ENCODE assay signal across 8 cellular contexts in the genomic region with DNA sequence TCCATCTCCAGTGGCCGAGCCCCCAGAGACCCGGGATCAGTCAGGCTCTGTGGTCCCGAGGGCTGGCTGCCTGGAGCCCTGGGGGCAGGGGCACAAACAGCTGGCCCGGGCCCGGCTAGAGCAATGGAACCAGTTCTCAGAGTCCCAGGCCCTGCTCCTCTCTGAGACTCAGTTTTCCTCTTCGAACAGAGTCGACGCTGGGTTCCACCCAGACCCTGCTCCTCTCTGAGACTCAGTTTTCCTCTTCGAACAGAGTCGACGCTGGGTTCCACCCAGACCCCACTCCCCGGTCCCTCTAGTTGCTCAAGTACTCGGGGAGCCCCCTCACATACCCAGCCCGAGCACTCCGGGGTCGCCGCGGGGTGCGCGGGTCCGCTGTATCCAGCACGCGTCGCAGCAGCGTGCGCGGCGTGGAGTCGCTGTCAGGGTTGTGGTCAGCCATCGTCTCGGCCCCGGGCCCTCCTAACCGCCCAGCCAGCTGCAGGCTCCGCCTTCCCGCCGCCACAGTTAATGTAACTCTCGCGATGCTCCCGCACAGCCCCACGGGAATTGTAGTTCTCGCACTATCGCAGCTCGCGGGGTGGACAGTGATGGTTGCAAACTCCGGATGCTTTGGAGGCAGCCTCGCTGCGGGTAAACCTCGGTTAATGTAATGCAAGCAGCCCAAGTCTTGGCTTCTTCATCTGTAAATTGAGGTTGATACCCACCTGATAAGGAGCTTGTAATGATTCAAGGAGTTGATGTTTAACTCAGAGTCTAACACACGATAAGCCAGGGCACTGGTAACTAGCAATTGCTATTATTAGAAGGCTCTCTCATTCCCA. TPM values are rescaled to one million over a fixed set of nuclear protein-coding genes. Genes with fewer than 3 reads are reported as not detected.
DNase-seq lines count a peak whose midpoint lies in the region; ATAC-seq, FAIRE-seq and TF ChIP-seq lines count a peak whose summit lies in the region.

No MANE protein-coding gene starts in this region.

- FAIRE-seq in bronchial epithelial cell (lab: Jason Lieb, UNC), result no peak

- no peaks in the 10 kb centered on the region for H3K27me3 ChIP-seq in bronchial epithelial cell (ENCODE audit: control insufficient read depth, insufficient read depth, low read length)

- TF ChIP-seq CTCF in WI38 (IDR thresholded peaks at IDR 0.05; ENCODE audit: low read depth, low read length) (no peak), bronchial epithelial cell (IDR thresholded peaks at IDR 0.05; ENCODE audit: insufficient read depth, low read length, severe bottlenecking) (no peak)

- peak overlapping the region; percentile 73 for H3K4me3 ChIP-seq in WI38 (ENCODE audit: low read depth, low read length)
- H3K4me3 ChIP-seq in bronchial epithelial cell (ENCODE audit: low read depth, low read length), result peak overlapping the region; percentile 60

- peaks cover 18% of the 10 kb centered on the region for H3K36me3 ChIP-seq in bronchial epithelial cell (ENCODE audit: control insufficient read depth, insufficient read depth, low read length)

- peak; percentile 96 for DNase-seq in AG08395 (ENCODE audit: low spot score)
- peak; percentile 77 for DNase-seq in NCI-H2196 (lab: John Stamatoyannopoulos, UW; ENCODE audit: unreplicated experiment)
- peak; percentile 76 for DNase-seq in bronchial epithelial cell (ENCODE audit: low read depth)
- peak; percentile 84 for DNase-seq in iris pigment epithelial cell (ENCODE audit: low read depth)
- peak; percentile 80 to 93 for DNase-seq in stimulated activated CD4-positive, alpha-beta T cell treated with anti-CD3 and anti-CD28 coated beads, Interleukin-12 subunit alpha, Interleukin-12 subunit beta, amount 100 ng/mL, for 24 hours (ENCODE audit: low read depth in 2 of 2)

- ATAC-seq in GM18907 (IDR thresholded peaks at IDR 0.05; ENCODE audit: unreplicated experiment) (peak; percentile 94), HG03135 (IDR thresholded peaks at IDR 0.05; ENCODE audit: unreplicated experiment) (peak; percentile 93)

RNA-seq across cellular contexts. Expression of gene THAP11, which starts 8.5 kb away (rescaled TPM):
- total RNA-seq in bronchial epithelial cell, result 22.1 and 34.2 TPM in 2 replicates

RNA-seq across cellular contexts. Expression of gene NUTF2, which starts 13.1 kb away (rescaled TPM):
- total RNA-seq in bronchial epithelial cell, result 42.6 and 98.6 TPM in 2 replicates

RNA-seq across cellular contexts. Expression of gene CENPT, which starts 13.9 kb away (rescaled TPM):
- 10.3 and 10.9 TPM in 2 replicates for total RNA-seq in bronchial epithelial cell

RNA-seq across cellular contexts. Expression of gene TSNAXIP1, which starts 26.9 kb away (rescaled TPM):
- total RNA-seq in bronchial epithelial cell, result under 0.01 and 0.13 TPM in 2 replicates

RNA-seq across cellular contexts. Expression of gene RANBP10, which starts 27.3 kb away (rescaled TPM):
- 2.6 and 3.3 TPM in 2 replicates for total RNA-seq in bronchial epithelial cell

Comparison
In these comparisons a context has a peak if more than half of its experiments do, and no peak if none do; other contexts are left out.
1. Peak in every context shown above with its lines: DNase-seq, ATAC-seq and H3K4me3 ChIP-seq.